ENCODE assay signal across 9 cellular contexts in genomic region chr9:2023532-2023931, GRCh38. TPM values are rescaled to one million over a fixed set of nuclear protein-coding genes. Genes with fewer than 3 reads are reported as not detected.
DNase-seq lines count a peak whose midpoint lies in the region; ATAC-seq and TF ChIP-seq lines count a peak whose summit lies in the region.
"Had no signal": no experiment of that assay in that cellular context is flagged by ENCODE, and none has a peak within 500 bp of the region (broad histone marks: within the 10 kb centered on the region; RNA-seq: fewer than 3 reads in every experiment).

No MANE protein-coding gene starts in this region.

- peaks cover 95% of the 10 kb centered on the region for H3K4me1 Mint-ChIP-seq in activated T-cell treated with anti-CD3 and anti-CD28 coated beads, Interleukin-2, amount 50 U/mL, for 24 hours (ENCODE audit: low read depth)
- H3K4me1 Mint-ChIP-seq in endodermal cell = peaks cover 27% of the 10 kb centered on the region

- intact Hi-C loops in colonic mucosa (cut with DNase I) = no loop called here

- H3K36me3 ChIP-seq in colonic mucosa (no peaks in the 10 kb centered on the region), stomach smooth muscle (ENCODE audit: control insufficient read depth in 2 of 2, insufficient read depth in 2 of 2, low read length in 2 of 2) (no peaks in the 10 kb centered on the region), endodermal cell (ENCODE audit: control insufficient read depth, insufficient read depth, low read length) (no peaks in the 10 kb centered on the region)

- peaks cover 27% of the 10 kb centered on the region for H3K36me3 Mint-ChIP-seq in activated T-cell treated with anti-CD3 and anti-CD28 coated beads, Interleukin-2, amount 50 U/mL, for 24 hours (ENCODE audit: low read depth)
- H3K36me3 Mint-ChIP-seq in endodermal cell (ENCODE audit: low read depth) = no peaks in the 10 kb centered on the region

- no peaks in the 10 kb centered on the region for H3K27me3 Mint-ChIP-seq in activated T-cell treated with anti-CD3 and anti-CD28 coated beads, Interleukin-2, amount 50 U/mL, for 24 hours
- peaks cover 15% of the 10 kb centered on the region for H3K27me3 Mint-ChIP-seq in endodermal cell (ENCODE audit: insufficient read depth)

- H3K27ac ChIP-seq in colonic mucosa (peak overlapping the region; percentile 8), stomach smooth muscle (ENCODE audit: low read length) (peak overlapping the region; percentile 49), endodermal cell (ENCODE audit: low read depth, low read length) (no peak overlapping the region)

- no peak overlapping the region for H3K9ac ChIP-seq in colonic mucosa (ENCODE audit: low read depth in 2 of 2, low read length in 2 of 2)
- peak overlapping the region; percentile 12 to 58 for H3K9ac ChIP-seq in stomach smooth muscle (ENCODE audit: low read length in 2 of 2)
- no peak overlapping the region for H3K9ac ChIP-seq in endodermal cell (ENCODE audit: extremely low read depth, low read length, poor library complexity, severe bottlenecking)

- no peak overlapping the region for H3K4me3 ChIP-seq in colonic mucosa
- peak overlapping the region in 1 of 2 donors; percentile 36 for H3K4me3 ChIP-seq in stomach smooth muscle (ENCODE audit: low read length in 2 of 2)
- H3K4me3 ChIP-seq in endodermal cell (ENCODE audit: low read length) = no peak overlapping the region

- H3K4me1 ChIP-seq in colonic mucosa (peaks cover 6% of the 10 kb centered on the region), stomach smooth muscle (ENCODE audit: control insufficient read depth, insufficient read depth, low read length) (peaks cover 32% of the 10 kb centered on the region), endodermal cell (ENCODE audit: control insufficient read depth, insufficient read depth, low read length) (peaks cover 2% of the 10 kb centered on the region)

- no peak for DNase-seq in activated T-cell treated with anti-CD3 and anti-CD28 coated beads, Interleukin-2, amount 50 U/mL, for 24 hours
- DNase-seq in activated T-cell treated with anti-CD3 and anti-CD28 coated beads, Interleukin-2, amount 50 U/mL, for 48 hours = no peak
- DNase-seq in colonic mucosa = no peak
- no peak for DNase-seq in hypothalamus (lab: John Stamatoyannopoulos, UW)
- no peak for DNase-seq in endodermal cell
- no peak for DNase-seq in GM13976 (ENCODE audit: low spot score)
- DNase-seq: substantia nigra had no signal

- in situ Hi-C loops in GM13976 (cut with MboI; ENCODE audit: low sequenced_read_pairs, unreplicated experiment) = no loop called here

- peak; percentile 74 for ATAC-seq in HG03354 (IDR thresholded peaks at IDR 0.05; ENCODE audit: poor library complexity, severe bottlenecking, unreplicated experiment)

- H3K27me3 ChIP-seq in colonic mucosa (no peaks in the 10 kb centered on the region), stomach smooth muscle (ENCODE audit: control insufficient read depth in 1 of 2, insufficient read depth in 2 of 2, low read length in 2 of 2) (no peaks in the 10 kb centered on the region), endodermal cell (ENCODE audit: control insufficient read depth, insufficient read depth, low read length, poor library complexity, severe bottlenecking) (peaks cover 24% of the 10 kb centered on the region)

- H3K4me3 Mint-ChIP-seq in activated T-cell treated with anti-CD3 and anti-CD28 coated beads, Interleukin-2, amount 50 U/mL, for 24 hours = peak overlapping the region; percentile 48
- H3K4me3 Mint-ChIP-seq in endodermal cell = no peak overlapping the region

- TF ChIP-seq CTCF in colonic mucosa (IDR thresholded peaks at IDR 0.05) (no peak), endodermal cell (conservative IDR thresholded peaks at IDR 0.05) (no peak), GM13976 (IDR thresholded peaks at IDR 0.05; ENCODE audit: borderline replicate concordance, control extremely low read depth, extremely low read depth, insufficient read depth, missing control alignments) (no peak)

- no peaks in the 10 kb centered on the region for H3K9me3 Mint-ChIP-seq in activated T-cell treated with anti-CD3 and anti-CD28 coated beads, Interleukin-2, amount 50 U/mL, for 24 hours
- no peaks in the 10 kb centered on the region for H3K9me3 Mint-ChIP-seq in endodermal cell

- peak overlapping the region; percentile 82 for H3K27ac Mint-ChIP-seq in activated T-cell treated with anti-CD3 and anti-CD28 coated beads, Interleukin-2, amount 50 U/mL, for 24 hours
- no peak overlapping the region for H3K27ac Mint-ChIP-seq in endodermal cell

- WGBS in endodermal cell (ENCODE audit: insufficient coverage in 1 of 2, insufficient read length in 1 of 2), 2 experiments = 80 to 88% methylated on average over 4 to 5 of the region's 5 CpGs

- no peaks in the 10 kb centered on the region for H3K9me3 ChIP-seq in colonic mucosa
- H3K9me3 ChIP-seq in stomach smooth muscle (ENCODE audit: control insufficient read depth in 2 of 2, low read length in 2 of 2) = no peaks in the 10 kb centered on the region
- H3K9me3 ChIP-seq in endodermal cell (ENCODE audit: control insufficient read depth, low read length) = no peaks in the 10 kb centered on the region

RNA-seq across cellular contexts. Expression of gene SMARCA2, which starts 8.4 kb away (rescaled TPM):
- 10 to 100 TPM; 89.4 to 97.0 TPM for total RNA-seq in colonic mucosa
- 1 to 10 TPM; 2.6 to 8.6 TPM for total RNA-seq in endodermal cell
- 5.4 TPM for polyA plus RNA-seq in endodermal cell (2013, experiment 1 of 2)
- polyA plus RNA-seq in endodermal cell (2013, experiment 2 of 2) = 3.8 TPM

Comparison
In these comparisons a context has a peak if more than half of its experiments do, and no peak if none do; other contexts are left out.
1. H3K9ac ChIP-seq: peak in stomach smooth muscle (2 of 2); none in colonic mucosa (0 of 2) and endodermal cell (single experiment).
2. RNA of gene SMARCA2, which starts 8.4 kb away (total RNA-seq): 89.4 to 97.0 TPM in colonic mucosa; 2.6 to 8.6 TPM in endodermal cell; every median in the first group is over 4 times any median in the second.